8 cellular contexts compared by ENCODE assay signal in the genomic region with DNA sequence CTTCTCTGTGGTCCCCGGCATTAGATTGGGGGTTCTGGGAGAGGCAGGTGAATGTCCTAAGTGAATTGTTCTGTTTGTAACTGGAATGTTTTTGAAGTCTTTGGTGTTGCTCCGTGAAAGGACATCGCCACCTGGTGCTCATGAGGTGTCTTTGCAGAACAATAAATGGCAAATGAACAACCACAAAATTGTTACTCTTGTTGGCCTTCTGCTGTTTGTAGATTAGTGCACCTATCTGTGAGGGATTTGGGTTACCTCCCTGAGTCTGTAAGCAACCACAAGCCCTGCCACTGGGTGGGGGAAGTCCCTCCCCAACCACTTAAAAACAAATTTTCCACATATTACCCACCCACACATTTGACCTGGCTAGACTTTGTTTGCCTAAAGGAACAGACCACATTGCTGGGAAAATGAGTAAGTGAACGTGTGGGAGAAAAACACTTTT. TPM values are rescaled to one million over a fixed set of nuclear protein-coding genes. Genes with fewer than 3 reads are reported as not detected.
DNase-seq lines count a peak whose midpoint lies in the region; ATAC-seq and TF ChIP-seq lines count a peak whose summit lies in the region.

No MANE protein-coding gene starts in this region.

- H2AFZ ChIP-seq in GM23338, result no peak overlapping the region

- ATAC-seq in GM23338 (peak; percentile 74), T-cell (replicated peaks in 1 of 4) (peak; percentile 50 to 72 (median 66)), lower lobe of right lung (peak; percentile 61 to 74)

- peak; percentile 37 for DNase-seq in SIG-M5 treated with dmso at 0.1 percent for 504 hours (lab: John Stamatoyannopoulos, UW; ENCODE audit: unreplicated experiment)
- DNase-seq in SIG-M5 (lab: John Stamatoyannopoulos, UW), result no peak
- DNase-seq in GM23338 (ENCODE audit: low spot score), result peak; percentile 81
- peak; percentile 59 to 76 for DNase-seq in Kasumi-1 (lab: John Stamatoyannopoulos, UW)
- DNase-seq in T-cell, result peak in 26 of 34 experiments; percentile 4 to 39 (median 18)
- peak; percentile 86 for DNase-seq in choroid plexus epithelial cell (ENCODE audit: low read depth)
- no peak for DNase-seq in lower lobe of right lung
- peak; percentile 39 for DNase-seq in stimulated activated naive CD4-positive, alpha-beta T cell treated with Interleukin-2 at 50 U/mL for 16 hours (lab: John Stamatoyannopoulos, UW)

- TF ChIP-seq CTCF in GM23338 (conservative IDR thresholded peaks at IDR 0.05; ENCODE audit: low read depth in 2 of 2) (peak; percentile 59 to 72), choroid plexus epithelial cell (conservative IDR thresholded peaks at IDR 0.05; ENCODE audit: low read depth, low read length) (peak; percentile 81), lower lobe of right lung (IDR thresholded peaks at IDR 0.05) (peak; percentile 65)

- H3F3A ChIP-seq in GM23338 (replicated peaks; ENCODE audit: low read depth), result no peaks in the 10 kb centered on the region

- no peak overlapping the region for H3K27ac Mint-ChIP-seq in GM23338
- H3K27ac Mint-ChIP-seq in T-cell, result peak overlapping the region; percentile 64 to 79

- H3K9me2 ChIP-seq in GM23338 (ENCODE audit: insufficient read depth), result peaks cover 3% of the 10 kb centered on the region; the same call in 1 of the 2 replicates

- no peaks in the 10 kb centered on the region for H3K9me3 ChIP-seq in lower lobe of right lung

- H3K9me3 Mint-ChIP-seq in GM23338 (no peaks in the 10 kb centered on the region; the same call in 1 of the 3 replicates), T-cell (no peaks in the 10 kb centered on the region)

- CTCF ChIA-PET in T-cell (lab: Charles Lee), result no interaction called here

- H3K36me3 Mint-ChIP-seq in GM23338 (ENCODE audit: low read depth), result peaks cover 31% of the 10 kb centered on the region
- peaks cover 5% of the 10 kb centered on the region for H3K36me3 Mint-ChIP-seq in T-cell

- H3K27me3 ChIP-seq in GM23338 (ENCODE audit: insufficient read depth) (no peaks in the 10 kb centered on the region), lower lobe of right lung (ENCODE audit: low read depth) (no peaks in the 10 kb centered on the region)

- no peak overlapping the region for H3K4me2 ChIP-seq in GM23338

- H3K27ac ChIP-seq in GM23338 (ENCODE audit: low read depth) (no peak overlapping the region), lower lobe of right lung (peak overlapping the region; percentile 5)

- no peaks in the 10 kb centered on the region; the same call in 1 of the 2 replicates for H4K20me1 ChIP-seq in GM23338 (replicated peaks; ENCODE audit: insufficient read depth)

- no peaks in the 10 kb centered on the region for H3K79me2 ChIP-seq in GM23338 (replicated peaks; ENCODE audit: insufficient read depth)

- H3K4me1 ChIP-seq in GM23338 (ENCODE audit: insufficient read depth) (peaks cover 4% of the 10 kb centered on the region; the same call in 1 of the 2 replicates), lower lobe of right lung (peaks cover 24% of the 10 kb centered on the region)

- POLR2A ChIA-PET in T-cell (lab: Charles Lee), result no interaction called here

- H3K4me1 Mint-ChIP-seq in GM23338 (peaks cover 6% of the 10 kb centered on the region; the same call in 2 of the 3 replicates), T-cell (peaks cover 20 to 25% (median 23%) of the 10 kb centered on the region in 3 donors)

- H3K36me3 ChIP-seq in GM23338 (ENCODE audit: insufficient read depth) (no peaks in the 10 kb centered on the region), lower lobe of right lung (peaks cover 28% of the 10 kb centered on the region)

- H3K4me3 Mint-ChIP-seq in GM23338, result no peak overlapping the region
- H3K4me3 Mint-ChIP-seq in T-cell, result peak overlapping the region; percentile 17 to 68 (median 35)

- no peak overlapping the region for H3K4me3 ChIP-seq in GM23338
- H3K4me3 ChIP-seq in choroid plexus epithelial cell (ENCODE audit: low read depth, low read length), result no peak overlapping the region
- H3K4me3 ChIP-seq in lower lobe of right lung, result peak overlapping the region; percentile 44

- H3K27me3 Mint-ChIP-seq in GM23338 (ENCODE audit: insufficient read depth, low read depth, poor library complexity) (peaks cover 11% of the 10 kb centered on the region), T-cell (no peaks in the 10 kb centered on the region)

- intact Hi-C loops in lower lobe of right lung (cut with DNase I), result loop anchor here (5.0 kb wide), 1 partner anchor 36 kb away; the partner anchor contains the start of gene DTX4

TF ChIP-seq in GM23338, 12 proteins besides CTCF, POLR2A, EP300 and RAD21:
- TF ChIP-seq NANOG (IDR thresholded peaks at IDR 0.05; ENCODE audit: borderline replicate concordance) (no peak), EZH2phosphoT487 (IDR thresholded peaks at IDR 0.05; ENCODE audit: unreplicated experiment) (no peak), ZNF114 (CRISPR knock-in tag; IDR thresholded peaks at IDR 0.05) (no peak), JUNB (IDR thresholded peaks at IDR 0.05; ENCODE audit: unreplicated experiment) (no peak), CREB1 (CRISPR knock-in tag; IDR thresholded peaks at IDR 0.05; ENCODE audit: low read depth) (no peak), ETS1 (IDR thresholded peaks at IDR 0.05) (no peak)
- TF ChIP-seq, protein P1, sequence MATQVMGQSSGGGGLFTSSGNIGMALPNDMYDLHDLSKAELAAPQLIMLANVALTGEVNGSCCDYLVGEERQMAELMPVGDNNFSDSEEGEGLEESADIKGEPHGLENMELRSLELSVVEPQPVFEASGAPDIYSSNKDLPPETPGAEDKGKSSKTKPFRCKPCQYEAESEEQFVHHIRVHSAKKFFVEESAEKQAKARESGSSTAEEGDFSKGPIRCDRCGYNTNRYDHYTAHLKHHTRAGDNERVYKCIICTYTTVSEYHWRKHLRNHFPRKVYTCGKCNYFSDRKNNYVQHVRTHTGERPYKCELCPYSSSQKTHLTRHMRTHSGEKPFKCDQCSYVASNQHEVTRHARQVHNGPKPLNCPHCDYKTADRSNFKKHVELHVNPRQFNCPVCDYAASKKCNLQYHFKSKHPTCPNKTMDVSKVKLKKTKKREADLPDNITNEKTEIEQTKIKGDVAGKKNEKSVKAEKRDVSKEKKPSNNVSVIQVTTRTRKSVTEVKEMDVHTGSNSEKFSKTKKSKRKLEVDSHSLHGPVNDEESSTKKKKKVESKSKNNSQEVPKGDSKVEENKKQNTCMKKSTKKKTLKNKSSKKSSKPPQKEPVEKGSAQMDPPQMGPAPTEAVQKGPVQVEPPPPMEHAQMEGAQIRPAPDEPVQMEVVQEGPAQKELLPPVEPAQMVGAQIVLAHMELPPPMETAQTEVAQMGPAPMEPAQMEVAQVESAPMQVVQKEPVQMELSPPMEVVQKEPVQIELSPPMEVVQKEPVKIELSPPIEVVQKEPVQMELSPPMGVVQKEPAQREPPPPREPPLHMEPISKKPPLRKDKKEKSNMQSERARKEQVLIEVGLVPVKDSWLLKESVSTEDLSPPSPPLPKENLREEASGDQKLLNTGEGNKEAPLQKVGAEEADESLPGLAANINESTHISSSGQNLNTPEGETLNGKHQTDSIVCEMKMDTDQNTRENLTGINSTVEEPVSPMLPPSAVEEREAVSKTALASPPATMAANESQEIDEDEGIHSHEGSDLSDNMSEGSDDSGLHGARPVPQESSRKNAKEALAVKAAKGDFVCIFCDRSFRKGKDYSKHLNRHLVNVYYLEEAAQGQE (IDR thresholded peaks at IDR 0.05; ENCODE audit: unreplicated experiment), result no peak

RNA-seq across cellular contexts. Expression of gene MPEG1, which starts 4.7 kb away (rescaled TPM):
- not detected in 2 replicates for total RNA-seq in GM23338 (2014; rRNA removed; shearing (Covaris generic))
- 0.07 TPM in 1 of 2 replicates, not detected in the other for polyA plus RNA-seq in GM23338 (2016; fragmentation: Nextera tagmentation; extraction: Ambion mirVana)
- total RNA-seq in T-cell (1 to 10 TPM in 4 of 5 donors, under 1 TPM in 1; 0.93 to 3.0 (median 1.4) TPM), lower lobe of right lung (48.9 TPM)

RNA-seq across cellular contexts. Expression of gene DTX4, which starts 36.1 kb away (rescaled TPM):
- total RNA-seq in GM23338 (2014; rRNA removed; shearing (Covaris generic)), result 13.8 and 14.7 TPM in 2 replicates
- polyA plus RNA-seq in GM23338 (2016; fragmentation: Nextera tagmentation; extraction: Ambion mirVana), result 4.2 and 4.3 TPM in 2 replicates
- total RNA-seq in T-cell, result 1 to 10 TPM in 4 of 5 donors, under 1 TPM in 1; 0.70 to 3.7 (median 2.1) TPM
- 51.7 TPM for total RNA-seq in lower lobe of right lung

Comparison
In these comparisons a context has a peak if more than half of its experiments do, and no peak if none do; other contexts are left out.
1. DNase-seq: peak in SIG-M5 treated with dmso at 0.1 percent for 504 hours (single experiment), GM23338 (single experiment), Kasumi-1 (2 of 2), T-cell (26 of 34), choroid plexus epithelial cell (single experiment) and stimulated activated naive CD4-positive, alpha-beta T cell treated with Interleukin-2 at 50 U/mL for 16 hours (single experiment); none in SIG-M5 (single experiment) and lower lobe of right lung (single experiment).
2. RNA of gene MPEG1, which starts 4.7 kb away (total RNA-seq): 48.9 TPM in lower lobe of right lung (single experiment); 0.93 to 3.0 TPM in T-cell and not detected in GM23338; every median in the first group is over 10 times any median in the second.
3. Peak in every context shown above with its lines, with median percentiles within 50 percentile points of each other: ATAC-seq and CTCF ChIP-seq.